Comparison of ENCODE assay signal across 8 cellular contexts in genomic region chr9:4490705-4491620, GRCh38. TPM values are rescaled to one million over a fixed set of nuclear protein-coding genes. Genes with fewer than 3 reads are reported as not detected.
A peak's percentile ranks its signal among the peaks of the same experiment; 100 is the strongest.
DNase-seq lines count a peak whose midpoint lies in the region; ATAC-seq and TF ChIP-seq lines count a peak whose summit lies in the region.

No MANE protein-coding gene starts in this region.

- H3K36me3 ChIP-seq in right atrium auricular region (no peaks in the 10 kb centered on the region), gastrocnemius medialis (no peaks in the 10 kb centered on the region)

- no peaks in the 10 kb centered on the region for H3K9me3 Mint-ChIP-seq in activated CD8-positive, alpha-beta memory T cell treated with anti-CD3 and anti-CD28 coated beads, Interleukin-2, amount 10 ng/mL, durations not matched to agents 7 days and 5 days (ENCODE audit: low read depth)
- no peaks in the 10 kb centered on the region for H3K9me3 Mint-ChIP-seq in activated T-helper 1 cell treated with anti-CD3 and anti-CD28 coated beads, Interleukin-12 subunit alpha, Interleukin-12 subunit beta, Interleukin-2, Interleukin-4 antibody, amounts not matched to agents 30 ng/mL and 10 ng/mL and 1 ng/mL, durations not matched to agents 14 hours and 24 hours and 36 hours

- peaks cover 0 to 13% of the 10 kb centered on the region in 2 donors for H3K4me1 ChIP-seq in right atrium auricular region
- peaks cover 3 to 13% of the 10 kb centered on the region in 2 donors for H3K4me1 ChIP-seq in gastrocnemius medialis

- no peaks in the 10 kb centered on the region for H3K27me3 ChIP-seq in right atrium auricular region
- peaks cover 0 to 5% (median 0%) of the 10 kb centered on the region in 3 donors for H3K27me3 ChIP-seq in gastrocnemius medialis

- no peak for ATAC-seq in activated CD8-positive, alpha-beta memory T cell treated with anti-CD3 and anti-CD28 coated beads, Interleukin-2, amount 10 ng/mL, durations not matched to agents 7 days and 5 days
- ATAC-seq in HG02943 (IDR thresholded peaks at IDR 0.05; ENCODE audit: low read depth, unreplicated experiment) (peak; percentile 11), gastrocnemius medialis (peak in 1 of 2 donors; percentile 9), GM19035 (IDR thresholded peaks at IDR 0.05; ENCODE audit: unreplicated experiment) (no peak)

- H3K4me3 Mint-ChIP-seq in activated CD8-positive, alpha-beta memory T cell treated with anti-CD3 and anti-CD28 coated beads, Interleukin-2, amount 10 ng/mL, durations not matched to agents 7 days and 5 days, result peak overlapping the region; percentile 61
- peak overlapping the region; percentile 84 for H3K4me3 Mint-ChIP-seq in activated T-helper 1 cell treated with anti-CD3 and anti-CD28 coated beads, Interleukin-12 subunit alpha, Interleukin-12 subunit beta, Interleukin-2, Interleukin-4 antibody, amounts not matched to agents 30 ng/mL and 10 ng/mL and 1 ng/mL, durations not matched to agents 14 hours and 24 hours and 36 hours

- CTCF ChIA-PET in activated CD8-positive, alpha-beta memory T cell treated with anti-CD3 and anti-CD28 coated beads, Interleukin-2, amount 10 ng/mL, durations not matched to agents 7 days and 5 days (lab: Charles Lee), result no interaction called here

- peaks cover 68% of the 10 kb centered on the region for H3K27me3 Mint-ChIP-seq in activated CD8-positive, alpha-beta memory T cell treated with anti-CD3 and anti-CD28 coated beads, Interleukin-2, amount 10 ng/mL, durations not matched to agents 7 days and 5 days
- H3K27me3 Mint-ChIP-seq in activated T-helper 1 cell treated with anti-CD3 and anti-CD28 coated beads, Interleukin-12 subunit alpha, Interleukin-12 subunit beta, Interleukin-2, Interleukin-4 antibody, amounts not matched to agents 30 ng/mL and 10 ng/mL and 1 ng/mL, durations not matched to agents 14 hours and 24 hours and 36 hours (ENCODE audit: insufficient read depth), result peaks cover 51% of the 10 kb centered on the region

- TF ChIP-seq CTCF in right atrium auricular region (IDR thresholded peaks at IDR 0.05) (no peak), gastrocnemius medialis (IDR thresholded peaks at IDR 0.05 in 4 of 5, conservative IDR thresholded peaks at IDR 0.05 in 1 of 5) (no peak)

- in situ Hi-C loops in gastrocnemius medialis (cut with MboI; ENCODE audit: low sequenced_read_pairs in 4 of 4), result no loop called here

- TF ChIP-seq POLR2A in gastrocnemius medialis (IDR thresholded peaks at IDR 0.05), result no peak

- H3K4me3 ChIP-seq in right atrium auricular region (peak overlapping the region; percentile 58 to 78), gastrocnemius medialis (peak overlapping the region; percentile 64 to 80 (median 70))

- no peak for DNase-seq in activated CD8-positive, alpha-beta memory T cell treated with anti-CD3 and anti-CD28 coated beads, Interleukin-2, amount 10 ng/mL, durations not matched to agents 7 days and 5 days
- no peak for DNase-seq in activated CD8-positive, alpha-beta memory T cell treated with anti-CD3 and anti-CD28 coated beads, Interleukin-2, amount 50 U/mL, for 4 hours
- no peak for DNase-seq in activated T-helper 1 cell treated with anti-CD3 and anti-CD28 coated beads, Interleukin-12 subunit alpha, Interleukin-12 subunit beta, Interleukin-2, Interleukin-4 antibody, amounts not matched to agents 30 ng/mL and 10 ng/mL and 1 ng/mL, durations not matched to agents 14 hours and 24 hours and 36 hours (ENCODE audit: low spot score)
- no peak for DNase-seq in right atrium auricular region (ENCODE audit: low spot score)
- DNase-seq in gastrocnemius medialis, result no peak
- no peak for DNase-seq in SHP77 treated with DMSO at 0.1 percent for 48 hours (lab: John Stamatoyannopoulos, UW)

- intact Hi-C loops in activated T-helper 1 cell treated with anti-CD3 and anti-CD28 coated beads, Interleukin-12 subunit alpha, Interleukin-12 subunit beta, Interleukin-2, Interleukin-4 antibody, amounts not matched to agents 30 ng/mL and 10 ng/mL and 1 ng/mL, durations not matched to agents 14 hours and 24 hours and 36 hours (cut with micrococcal nuclease), result no loop called here
- intact Hi-C loops in gastrocnemius medialis (cut with DNase I; ENCODE audit: low total_unique reads), result loop anchor here (5.0 kb wide), 1 partner anchor 66 kb away; no protein-coding TSS in a partner anchor

- H3K27ac Mint-ChIP-seq in activated CD8-positive, alpha-beta memory T cell treated with anti-CD3 and anti-CD28 coated beads, Interleukin-2, amount 10 ng/mL, durations not matched to agents 7 days and 5 days, result no peak overlapping the region
- H3K27ac Mint-ChIP-seq in activated T-helper 1 cell treated with anti-CD3 and anti-CD28 coated beads, Interleukin-12 subunit alpha, Interleukin-12 subunit beta, Interleukin-2, Interleukin-4 antibody, amounts not matched to agents 30 ng/mL and 10 ng/mL and 1 ng/mL, durations not matched to agents 14 hours and 24 hours and 36 hours, result no peak overlapping the region

- H3K27ac ChIP-seq in right atrium auricular region, result peak overlapping the region; percentile 59 to 64
- peak overlapping the region in 3 of 4 donors; percentile 58 to 68 (median 66) for H3K27ac ChIP-seq in gastrocnemius medialis

- peaks cover 17% of the 10 kb centered on the region for H3K4me1 Mint-ChIP-seq in activated CD8-positive, alpha-beta memory T cell treated with anti-CD3 and anti-CD28 coated beads, Interleukin-2, amount 10 ng/mL, durations not matched to agents 7 days and 5 days
- peaks cover 19% of the 10 kb centered on the region for H3K4me1 Mint-ChIP-seq in activated T-helper 1 cell treated with anti-CD3 and anti-CD28 coated beads, Interleukin-12 subunit alpha, Interleukin-12 subunit beta, Interleukin-2, Interleukin-4 antibody, amounts not matched to agents 30 ng/mL and 10 ng/mL and 1 ng/mL, durations not matched to agents 14 hours and 24 hours and 36 hours (ENCODE audit: low read depth)

- no peaks in the 10 kb centered on the region for H3K36me3 Mint-ChIP-seq in activated CD8-positive, alpha-beta memory T cell treated with anti-CD3 and anti-CD28 coated beads, Interleukin-2, amount 10 ng/mL, durations not matched to agents 7 days and 5 days
- no peaks in the 10 kb centered on the region for H3K36me3 Mint-ChIP-seq in activated T-helper 1 cell treated with anti-CD3 and anti-CD28 coated beads, Interleukin-12 subunit alpha, Interleukin-12 subunit beta, Interleukin-2, Interleukin-4 antibody, amounts not matched to agents 30 ng/mL and 10 ng/mL and 1 ng/mL, durations not matched to agents 14 hours and 24 hours and 36 hours (ENCODE audit: low read depth)

- H3K9me3 ChIP-seq in right atrium auricular region, result no peaks in the 10 kb centered on the region
- no peaks in the 10 kb centered on the region for H3K9me3 ChIP-seq in gastrocnemius medialis

RNA-seq across cellular contexts. Expression of gene SLC1A1, which starts 0.7 kb away (rescaled TPM):
- under 1 TPM in 1 of 2 experiments, not detected in 1; 0.14 TPM for total RNA-seq in activated CD8-positive, alpha-beta memory T cell treated with anti-CD3 and anti-CD28 coated beads, Interleukin-2, amount 10 ng/mL, durations not matched to agents 7 days and 5 days
- total RNA-seq in activated T-helper 1 cell treated with anti-CD3 and anti-CD28 coated beads, Interleukin-12 subunit alpha, Interleukin-12 subunit beta, Interleukin-2, Interleukin-4 antibody, amounts not matched to agents 30 ng/mL and 10 ng/mL and 1 ng/mL, durations not matched to agents 14 hours and 24 hours and 36 hours, result 0.05 TPM in 1 of 2 replicates, not detected in the other
- total RNA-seq in right atrium auricular region (1 to 10 TPM; 2.6 to 2.9 TPM), gastrocnemius medialis (1 to 10 TPM; 1.2 to 2.2 (median 1.6) TPM)
